Comparison of ENCODE assay signal across 24 cellular contexts in the genomic region with DNA sequence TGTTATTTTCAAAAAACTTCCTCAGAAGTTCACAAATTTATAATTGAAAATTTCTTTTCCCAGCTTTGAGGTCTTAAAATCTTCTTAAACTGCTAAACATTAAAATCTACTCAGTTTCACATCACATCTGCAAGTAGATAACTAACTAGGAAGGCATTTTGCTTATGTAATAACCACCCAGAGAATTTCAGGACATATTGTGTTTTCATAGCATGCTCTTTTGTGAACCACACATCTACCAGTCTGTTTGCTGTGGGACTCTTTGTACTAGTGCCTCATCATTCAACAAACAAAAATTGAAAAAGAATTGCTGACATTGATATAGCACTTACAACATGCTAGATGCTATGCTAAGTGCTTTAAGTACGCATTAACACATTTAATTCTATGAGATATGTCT. TPM values are rescaled to one million over a fixed set of nuclear protein-coding genes. Genes with fewer than 3 reads are reported as not detected.
DNase-seq lines count a peak whose midpoint lies in the region; ATAC-seq and TF ChIP-seq lines count a peak whose summit lies in the region.
"Had no signal": no experiment of that assay in that cellular context is flagged by ENCODE, and none has a peak within 500 bp of the region (broad histone marks: within the 10 kb centered on the region; RNA-seq: fewer than 3 reads in every experiment).

No MANE protein-coding gene starts in this region.

- no TSS peak for BruUV-seq in MCF 10A (replicated peaks; lab: Mats Ljungman, UMichigan)

- no peak for TF ChIP-seq POLR2A in breast epithelium (IDR thresholded peaks at IDR 0.05)

- H3K27me3 Mint-ChIP-seq in MCF 10A (ENCODE audit: insufficient read depth, unreplicated experiment) (no peaks in the 10 kb centered on the region), WTC11 (ENCODE audit: low read depth) (no peaks in the 10 kb centered on the region)
- H3K27me3 Mint-ChIP-seq in activated naive CD8-positive, alpha-beta T cell treated with anti-CD3 and anti-CD28 coated beads, Interleukin-2, amount 50 U/mL, for 24 hours: peaks cover 3% of the 10 kb centered on the region

- H3K27me3 ChIP-seq in breast epithelium: no peaks in the 10 kb centered on the region
- H3K27me3 ChIP-seq: neural progenitor cell had no signal

- H3K27ac ChIP-seq in breast epithelium: no peak overlapping the region
- H3K27ac ChIP-seq: C4-2B, neural progenitor cell, prostate gland had no signal

- no peak overlapping the region for H3K4me3 ChIP-seq in breast epithelium
- H3K4me3 ChIP-seq: lung, neural progenitor cell, prostate gland, smooth muscle cell had no signal

- H3K36me3 ChIP-seq in breast epithelium: no peaks in the 10 kb centered on the region
- H3K36me3 ChIP-seq: neural progenitor cell, prostate gland had no signal

- H3K4me1 Mint-ChIP-seq in MCF 10A (ENCODE audit: insufficient read depth, unreplicated experiment): peaks cover 7% of the 10 kb centered on the region
- peaks cover 28% of the 10 kb centered on the region for H3K4me1 Mint-ChIP-seq in WTC11
- no peaks in the 10 kb centered on the region for H3K4me1 Mint-ChIP-seq in activated naive CD8-positive, alpha-beta T cell treated with anti-CD3 and anti-CD28 coated beads, Interleukin-2, amount 50 U/mL, for 24 hours
- H3K4me1 Mint-ChIP-seq: neural progenitor cell had no signal

- H3K27ac Mint-ChIP-seq in MCF 10A (ENCODE audit: low read depth, unreplicated experiment) (no peak overlapping the region), WTC11 (peak overlapping the region; percentile 51; the same call in 1 of the 2 replicates)
- H3K27ac Mint-ChIP-seq in activated naive CD8-positive, alpha-beta T cell treated with anti-CD3 and anti-CD28 coated beads, Interleukin-2, amount 50 U/mL, for 24 hours: no peak overlapping the region
- H3K27ac Mint-ChIP-seq: H9, neural progenitor cell had no signal

- ATAC-seq in WTC11: no peak
- ATAC-seq in activated naive CD8-positive, alpha-beta T cell treated with anti-CD3 and anti-CD28 coated beads, Interleukin-2, amount 50 U/mL, for 24 hours: no peak
- no peak for ATAC-seq in SK-N-SH treated with all-trans-retinoic acid at 6 μM for 48 hours

- H3K36me3 Mint-ChIP-seq in MCF 10A (ENCODE audit: insufficient read depth, unreplicated experiment) (peaks cover 6% of the 10 kb centered on the region), WTC11 (no peaks in the 10 kb centered on the region)
- no peaks in the 10 kb centered on the region for H3K36me3 Mint-ChIP-seq in activated naive CD8-positive, alpha-beta T cell treated with anti-CD3 and anti-CD28 coated beads, Interleukin-2, amount 50 U/mL, for 24 hours (ENCODE audit: low read depth)

- no peak for TF ChIP-seq CTCF in MCF 10A (IDR thresholded peaks at IDR 0.05; ENCODE audit: unreplicated experiment)
- TF ChIP-seq CTCF in breast epithelium (IDR thresholded peaks at IDR 0.05): no peak
- no peak for TF ChIP-seq CTCF in WTC11 (IDR thresholded peaks at IDR 0.05)

- DNase-seq in MCF 10A (ENCODE audit: unreplicated experiment) (peak; percentile 29), breast epithelium (ENCODE audit: low spot score in 2 of 2) (no peak), WTC11 (ENCODE audit: low spot score) (no peak), fibroblast of peridontal ligament (ENCODE audit: extremely low read depth) (peak; percentile 76), foreskin melanocyte (no peak)
- no peak for DNase-seq in activated naive CD8-positive, alpha-beta T cell treated with anti-CD3 and anti-CD28 coated beads, Interleukin-2, amount 50 U/mL, for 24 hours
- DNase-seq in stimulated activated CD4-positive, alpha-beta T cell treated with anti-CD3 and anti-CD28 coated beads, Interleukin-4, amount 100 ng/mL, for 4 hours: no peak
- DNase-seq: activated CD4-positive, alpha-beta T cell treated with anti-CD3 and anti-CD28 coated beads, Interleukin-2, amount 50 U/mL, for 48 hours; activated gamma-delta T cell treated with Interleukin-2 at 50 U/mL for 16 hours; amniotic stem cell; Calu3; H9; NCI-H1436 treated with DMSO at 0.1 percent for 48 hours; NCI-H526; SK-N-SH; stimulated activated naive CD4-positive, alpha-beta T cell treated with Interleukin-2 at 50 U/mL for 16 hours; T-helper 9 cell had no signal

- H3K9me3 Mint-ChIP-seq in MCF 10A (ENCODE audit: unreplicated experiment) (no peaks in the 10 kb centered on the region), WTC11 (no peaks in the 10 kb centered on the region)
- H3K9me3 Mint-ChIP-seq in activated naive CD8-positive, alpha-beta T cell treated with anti-CD3 and anti-CD28 coated beads, Interleukin-2, amount 50 U/mL, for 24 hours: no peaks in the 10 kb centered on the region
- H3K9me3 Mint-ChIP-seq: H9, neural progenitor cell had no signal

- H3K4me3 Mint-ChIP-seq in MCF 10A (ENCODE audit: unreplicated experiment) (no peak overlapping the region), WTC11 (no peak overlapping the region)
- H3K4me3 Mint-ChIP-seq in activated naive CD8-positive, alpha-beta T cell treated with anti-CD3 and anti-CD28 coated beads, Interleukin-2, amount 50 U/mL, for 24 hours: no peak overlapping the region
- H3K4me3 Mint-ChIP-seq: H9, neural progenitor cell had no signal

- H3K9me3 ChIP-seq in breast epithelium: no peaks in the 10 kb centered on the region
- H3K9me3 ChIP-seq: prostate gland, SK-N-SH had no signal

- no peaks in the 10 kb centered on the region for H3K4me1 ChIP-seq in breast epithelium
- H3K4me1 ChIP-seq: neural progenitor cell, prostate gland had no signal

- intact Hi-C loops in MCF 10A (cut with micrococcal nuclease): no loop called here
- intact Hi-C loops in breast epithelium (cut with DNase I; ENCODE audit: low total_unique reads): no loop called here

- POLR2A ChIA-PET in MCF 10A (lab: Yijun Ruan, JAX) (interaction anchor here (0.6 to 1.1 kb wide), 2 partner anchors 11 to 45 kb away, joined by 3 to 4 read pairs; no protein-coding TSS in a partner anchor), WTC11 (lab: Charles Lee) (interaction anchor here (0.6 kb wide), 1 partner anchor 52 kb away, joined by 3 read pairs; no protein-coding TSS in a partner anchor)

- CTCF ChIA-PET in MCF 10A (lab: Yijun Ruan, JAX): no interaction called here
- CTCF ChIA-PET in WTC11 (lab: Charles Lee): no interaction called here

TF ChIP-seq in WTC11, 78 proteins besides CTCF, POLR2A, EP300 and RAD21 (continues in another document):
- TF ChIP-seq ZNF263 (CRISPR knock-in tag; IDR thresholded peaks at IDR 0.05; ENCODE audit: low read depth) (no peak), ZBTB21 (CRISPR knock-in tag; IDR thresholded peaks at IDR 0.05; ENCODE audit: borderline replicate concordance) (no peak), NFYB (CRISPR knock-in tag; conservative IDR thresholded peaks at IDR 0.05; ENCODE audit: low read depth) (no peak)
- TF ChIP-seq, protein P1, sequence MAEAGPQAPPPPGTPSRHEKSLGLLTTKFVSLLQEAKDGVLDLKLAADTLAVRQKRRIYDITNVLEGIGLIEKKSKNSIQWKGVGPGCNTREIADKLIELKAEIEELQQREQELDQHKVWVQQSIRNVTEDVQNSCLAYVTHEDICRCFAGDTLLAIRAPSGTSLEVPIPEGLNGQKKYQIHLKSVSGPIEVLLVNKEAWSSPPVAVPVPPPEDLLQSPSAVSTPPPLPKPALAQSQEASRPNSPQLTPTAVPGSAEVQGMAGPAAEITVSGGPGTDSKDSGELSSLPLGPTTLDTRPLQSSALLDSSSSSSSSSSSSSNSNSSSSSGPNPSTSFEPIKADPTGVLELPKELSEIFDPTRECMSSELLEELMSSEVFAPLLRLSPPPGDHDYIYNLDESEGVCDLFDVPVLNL (CRISPR knock-in tag; IDR thresholded peaks at IDR 0.05; ENCODE audit: borderline replicate concordance, low read depth): no peak
- TF ChIP-seq, protein P2, sequence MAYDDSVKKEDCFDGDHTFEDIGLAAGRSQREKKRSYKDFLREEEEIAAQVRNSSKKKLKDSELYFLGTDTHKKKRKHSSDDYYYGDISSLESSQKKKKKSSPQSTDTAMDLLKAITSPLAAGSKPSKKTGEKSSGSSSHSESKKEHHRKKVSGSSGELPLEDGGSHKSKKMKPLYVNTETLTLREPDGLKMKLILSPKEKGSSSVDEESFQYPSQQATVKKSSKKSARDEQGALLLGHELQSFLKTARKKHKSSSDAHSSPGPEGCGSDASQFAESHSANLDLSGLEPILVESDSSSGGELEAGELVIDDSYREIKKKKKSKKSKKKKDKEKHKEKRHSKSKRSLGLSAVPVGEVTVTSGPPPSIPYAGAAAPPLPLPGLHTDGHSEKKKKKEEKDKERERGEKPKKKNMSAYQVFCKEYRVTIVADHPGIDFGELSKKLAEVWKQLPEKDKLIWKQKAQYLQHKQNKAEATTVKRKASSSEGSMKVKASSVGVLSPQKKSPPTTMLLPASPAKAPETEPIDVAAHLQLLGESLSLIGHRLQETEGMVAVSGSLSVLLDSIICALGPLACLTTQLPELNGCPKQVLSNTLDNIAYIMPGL (CRISPR knock-in tag; IDR thresholded peaks at IDR 0.05): no peak

TF ChIP-seq in SK-N-SH treated with all-trans-retinoic acid at 6 μM for 48 hours, 23 proteins besides CTCF, POLR2A, EP300 and RAD21:
- TF ChIP-seq TOX (CRISPR knock-in tag; IDR thresholded peaks at IDR 0.05; ENCODE audit: borderline replicate concordance): no peak
- TF ChIP-seq OSR1 (CRISPR knock-in tag; IDR thresholded peaks at IDR 0.05): no peak
- no peak for TF ChIP-seq ZFP3 (CRISPR knock-in tag; IDR thresholded peaks at IDR 0.05)
- TF ChIP-seq, protein P3, sequence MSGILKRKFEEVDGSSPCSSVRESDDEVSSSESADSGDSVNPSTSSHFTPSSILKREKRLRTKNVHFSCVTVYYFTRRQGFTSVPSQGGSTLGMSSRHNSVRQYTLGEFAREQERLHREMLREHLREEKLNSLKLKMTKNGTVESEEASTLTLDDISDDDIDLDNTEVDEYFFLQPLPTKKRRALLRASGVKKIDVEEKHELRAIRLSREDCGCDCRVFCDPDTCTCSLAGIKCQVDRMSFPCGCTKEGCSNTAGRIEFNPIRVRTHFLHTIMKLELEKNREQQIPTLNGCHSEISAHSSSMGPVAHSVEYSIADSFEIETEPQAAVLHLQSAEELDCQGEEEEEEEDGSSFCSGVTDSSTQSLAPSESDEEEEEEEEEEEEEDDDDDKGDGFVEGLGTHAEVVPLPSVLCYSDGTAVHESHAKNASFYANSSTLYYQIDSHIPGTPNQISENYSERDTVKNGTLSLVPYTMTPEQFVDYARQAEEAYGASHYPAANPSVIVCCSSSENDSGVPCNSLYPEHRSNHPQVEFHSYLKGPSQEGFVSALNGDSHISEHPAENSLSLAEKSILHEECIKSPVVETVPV (CRISPR knock-in tag; IDR thresholded peaks at IDR 0.05): no peak
- no peak for TF ChIP-seq CSDC2 (CRISPR knock-in tag; IDR thresholded peaks at IDR 0.05)
- no peak for TF ChIP-seq PPARA (CRISPR knock-in tag; IDR thresholded peaks at IDR 0.05; ENCODE audit: borderline replicate concordance)
- no peak for TF ChIP-seq SNAI2 (CRISPR knock-in tag; IDR thresholded peaks at IDR 0.05)

RNA-seq across cellular contexts. Expression of a gene that starts 31.6 kb away (rescaled TPM):
- total RNA-seq in MCF 10A (2022): not detected in 2 replicates
- not detected for total RNA-seq in breast epithelium
- not detected in 3 replicates for total RNA-seq in WTC11 (2021)
- total RNA-seq: Calu3, H9, kidney epithelial cell, lung, prostate gland, smooth muscle cell had no signal

Comparison
In these comparisons a context has a peak if more than half of its experiments do, and no peak if none do; other contexts are left out.
1. DNase-seq: peak in MCF 10A (single experiment) and fibroblast of peridontal ligament (single experiment); none in breast epithelium (0 of 2), WTC11 (single experiment), foreskin melanocyte (single experiment), activated naive CD8-positive, alpha-beta T cell treated with anti-CD3 and anti-CD28 coated beads, Interleukin-2, amount 50 U/mL, for 24 hours (single experiment) and stimulated activated CD4-positive, alpha-beta T cell treated with anti-CD3 and anti-CD28 coated beads, Interleukin-4, amount 100 ng/mL, for 4 hours (0 of 2).